Comparison of ENCODE assay signal across 8 cellular contexts in the genomic region with DNA sequence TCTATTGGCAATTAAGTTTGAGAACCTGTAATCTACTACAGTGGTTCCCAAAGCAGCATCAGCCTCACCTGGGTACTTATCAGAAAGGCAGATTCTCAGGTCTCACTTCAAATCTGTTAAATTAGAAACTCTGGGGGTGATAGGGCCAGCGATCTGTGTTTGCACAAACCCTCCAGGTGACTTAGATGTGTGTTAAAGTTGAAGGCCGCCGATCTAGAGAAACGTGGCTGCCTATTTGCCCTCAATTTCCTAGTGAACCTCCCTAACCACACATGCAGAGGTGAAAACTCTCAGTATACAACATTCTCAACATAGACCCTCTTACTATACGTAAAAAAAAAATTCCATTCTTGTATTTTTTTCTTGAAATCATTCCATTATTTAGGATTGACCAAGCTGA. TPM values are rescaled to one million over a fixed set of nuclear protein-coding genes. Genes with fewer than 3 reads are reported as not detected.
"Had no signal": no experiment of that assay in that cellular context is flagged by ENCODE, and none has a peak within 500 bp of the region (broad histone marks: within the 10 kb centered on the region; RNA-seq: fewer than 3 reads in every experiment).

No MANE protein-coding gene starts in this region.

- FAIRE-seq: H1, H54, HTR-8/SVneo had no signal

- DNase-seq: GM23248, H9, HCEC 1CT had no signal

- H3K9ac ChIP-seq: GM23248 had no signal

- H3K36me3 Mint-ChIP-seq: IgD-negative memory B cell had no signal

- H3K9me3 Mint-ChIP-seq: H9, IgD-negative memory B cell had no signal

- H3K27ac Mint-ChIP-seq: H9 had no signal

- H3K4me3 ChIP-seq: GM23248 had no signal

- H3K4me3 Mint-ChIP-seq: H9, IgD-negative memory B cell had no signal

- H3K27ac ChIP-seq: GM23248 had no signal

- H3K4me1 Mint-ChIP-seq: H9 had no signal

- H3K27me3 Mint-ChIP-seq: IgD-negative memory B cell had no signal

- H2AFZ ChIP-seq: GM23248 had no signal

RNA-seq across cellular contexts. Expression of a gene that starts 14.2 kb away (rescaled TPM):
- total RNA-seq: H1, H9, HT-29 had no signal
- polyA plus RNA-seq: H1, IgD-negative memory B cell had no signal
